ENCODE assay signal across 8 cellular contexts in genomic region chr16:56190903-56191806, GRCh38. TPM values are rescaled to one million over a fixed set of nuclear protein-coding genes. Genes with fewer than 3 reads are reported as not detected.
DNase-seq lines count a peak whose midpoint lies in the region; ATAC-seq, FAIRE-seq and TF ChIP-seq lines count a peak whose summit lies in the region.

GNAO1 (plus strand) TSS chr16:56191489; CDS start chr16:56192236, 747 bp downstream.

- TF ChIP-seq CTCF in heart left ventricle (IDR thresholded peaks at IDR 0.05) (peak in 1 of 12 donors; percentile 16), pancreas (IDR thresholded peaks at IDR 0.05) (no peak)

- H3K4me3 ChIP-seq in heart left ventricle, result peak within 1 kb of the TSS; percentile 53 to 91 (median 74)
- peak within 1 kb of the TSS; percentile 12 to 55 (median 44) for H3K4me3 ChIP-seq in pancreas

- 0 to 1% (median 1%) methylated on average over 59 to 123 of the region's 123 CpGs for WGBS in heart left ventricle, 4 donors
- 1% methylated on average over 66 to 122 of the region's 123 CpGs for WGBS in pancreas, 2 donors

- peak within 1 kb of the TSS; percentile 85 to 95 (median 91) for H3K27ac ChIP-seq in heart left ventricle
- peak within 1 kb of the TSS in 2 of 4 donors; percentile 5 to 58 for H3K27ac ChIP-seq in pancreas

- no peaks in the 10 kb centered on the region for H3K36me3 ChIP-seq in heart left ventricle
- no peaks in the 10 kb centered on the region for H3K36me3 ChIP-seq in pancreas

- H3K27me3 ChIP-seq in heart left ventricle (peaks cover 0 to 63% (median 0%) of the 10 kb centered on the region in 9 donors), pancreas (peaks cover 0 to 14% (median 0%) of the 10 kb centered on the region in 4 donors)

- TF ChIP-seq POLR2A in heart left ventricle (IDR thresholded peaks at IDR 0.05), result peak in 1 of 2 donors; percentile 19

- intact Hi-C loops in heart left ventricle (cut with DNase I), result loop anchor here in 8 of 10 donors (2.0 to 10.0 kb wide), 12 partner anchors 64 to 246 kb away; no protein-coding TSS in a partner anchor
- intact Hi-C loops in pancreas (cut with DNase I), result no loop called here

- FAIRE-seq in pancreas (lab: Jason Lieb, UNC), result no peak
- FAIRE-seq in urothelium cell line (lab: Jason Lieb, UNC), result peak; percentile 35

- H3K9me3 ChIP-seq in heart left ventricle (no peaks in the 10 kb centered on the region), pancreas (no peaks in the 10 kb centered on the region)

- in situ Hi-C loops in SK-MEL-5 (cut with HindIII; ENCODE audit: low pct_unique_long_range_greater_than_20kb, low sequenced_read_pairs), result no loop called here

- DNase-seq in ELF-1 (ENCODE audit: low read depth, low spot score) (peak; percentile 72), HT1080 (ENCODE audit: low read depth) (peak; percentile 46), SK-MEL-5 (ENCODE audit: low read depth, low spot score) (peak; percentile 73), amniotic epithelial cell (ENCODE audit: low read depth) (peak; percentile 35), heart left ventricle (peak; percentile 79 to 86 (median 82)), pancreas (peak; percentile 46 to 82 (median 58)), urothelium cell line (ENCODE audit: low spot score) (peak; percentile 96)

- peaks cover 0 to 50% (median 15%) of the 10 kb centered on the region in 12 donors for H3K4me1 ChIP-seq in heart left ventricle
- H3K4me1 ChIP-seq in pancreas, result no peaks in the 10 kb centered on the region

- ATAC-seq in heart left ventricle (peak; percentile 48 to 92 (median 86)), pancreas (peak; percentile 67 to 83 (median 76)), HG03280 (IDR thresholded peaks at IDR 0.05; ENCODE audit: unreplicated experiment) (no peak)

RNA-seq across cellular contexts. Expression of gene GNAO1, which starts in this region (rescaled TPM):
- 0.05 TPM in 1 of 2 replicates, not detected in the other for total RNA-seq in HT1080 (2014; rRNA removed; shearing (Covaris generic))
- polyA plus RNA-seq in HT1080 (2015; cell fraction: cytosol; rRNA removed), result 0.30 and 0.33 TPM in 2 replicates
- polyA plus RNA-seq in HT1080 (2015; cell fraction: nucleus; rRNA removed), result 0.75 and 2.0 TPM in 2 replicates
- 3.7 TPM in 2 replicates for total RNA-seq in SK-MEL-5 (2014; rRNA removed; shearing (Covaris generic))
- 19.9 and 28.0 TPM in 2 replicates for polyA plus RNA-seq in SK-MEL-5 (2015; cell fraction: cytosol; rRNA removed)
- polyA plus RNA-seq in SK-MEL-5 (2015; cell fraction: nucleus; rRNA removed), result 11.2 and 29.5 TPM in 2 replicates
- total RNA-seq in heart left ventricle (10 to 100 TPM in 6 of 9 donors, 1 to 10 TPM in 3; 8.1 to 26.8 (median 13.4) TPM), pancreas (1 to 10 TPM; 1.2 to 6.3 (median 3.9) TPM)
- polyA plus RNA-seq in heart left ventricle (1 to 10 TPM; 1.4 to 9.1 TPM), pancreas (10 to 100 TPM in 1 of 2 donors, 1 to 10 TPM in 1; 7.6 to 13.4 TPM)

Comparison
In these comparisons a context has a peak if more than half of its experiments do, and no peak if none do; other contexts are left out.
1. DNase-seq: peak in every context shown above with its lines; median percentile 96 in urothelium cell line; 82 in heart left ventricle; 73 in SK-MEL-5; 72 in ELF-1; 58 in pancreas; 46 in HT1080; 35 in amniotic epithelial cell.
2. intact Hi-C loops: an anchor here in heart left ventricle (2.0 to 10.0 kb wide); none called in pancreas.